ENCODE assay signal across 23 cellular contexts in the genomic region with DNA sequence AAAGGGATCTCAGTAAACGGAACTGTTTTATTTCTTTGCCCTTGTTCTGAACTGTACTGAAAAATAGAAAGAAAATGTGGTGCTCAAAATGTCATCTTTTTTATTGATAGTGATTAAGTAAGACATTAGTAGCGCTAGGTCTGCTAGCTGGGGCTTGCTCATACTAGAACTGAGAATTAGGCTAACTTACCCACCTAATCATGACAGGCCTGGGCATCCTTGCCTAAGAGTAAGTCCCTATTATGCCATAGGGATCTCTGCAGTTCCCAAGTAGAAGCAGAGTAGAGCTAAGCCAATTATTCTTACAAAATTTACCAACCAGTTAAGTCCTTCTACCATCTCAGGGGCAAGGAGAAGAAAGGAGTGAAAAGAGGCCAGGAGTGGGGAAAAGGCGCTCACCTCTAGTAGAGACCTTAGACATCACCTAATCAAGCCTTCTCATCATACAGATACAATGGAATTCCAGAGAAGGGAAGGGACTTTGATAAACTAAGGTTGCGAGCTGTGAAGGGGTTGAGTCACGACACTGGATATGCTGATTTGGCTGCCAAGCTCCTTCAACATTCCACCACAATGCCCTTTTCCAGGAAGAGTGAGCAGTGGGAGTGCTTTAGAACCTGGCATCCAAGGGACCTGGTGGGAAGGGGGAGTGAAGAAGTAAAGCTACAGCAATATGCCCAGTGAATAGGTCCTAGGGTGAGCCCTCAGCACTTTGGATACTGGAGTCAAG. TPM values are rescaled to one million over a fixed set of nuclear protein-coding genes. Genes with fewer than 3 reads are reported as not detected.
"Had no signal": no experiment of that assay in that cellular context is flagged by ENCODE, and none has a peak within 500 bp of the region (broad histone marks: within the 10 kb centered on the region; RNA-seq: fewer than 3 reads in every experiment).

No MANE protein-coding gene starts in this region.

- H3K9me3 ChIP-seq: adrenal gland, body of pancreas, esophagus muscularis mucosa, heart right ventricle, pancreas, thyroid gland, vagina had no signal

- H3K4me1 Mint-ChIP-seq: neural progenitor cell had no signal

- H3K36me3 Mint-ChIP-seq: activated naive CD4-positive, alpha-beta T cell treated with anti-CD3 and anti-CD28 coated beads, Interleukin-2, amount 10 ng/mL, durations not matched to agents 7 days and 5 days; neural progenitor cell had no signal

- H3K4me2 ChIP-seq: neural progenitor cell had no signal

- H3K9ac ChIP-seq: neural progenitor cell had no signal

- H2AFZ ChIP-seq: neural progenitor cell had no signal

- H3K4me3 ChIP-seq: adrenal gland, body of pancreas, esophagus muscularis mucosa, heart right ventricle, neural progenitor cell, pancreas, thyroid gland, vagina had no signal

- DNase-seq: activated CD4-positive, alpha-beta T cell treated with anti-CD3 and anti-CD28 coated beads, Interleukin-2, amount 50 U/mL, for 1 hour; activated CD4-positive, CD25-positive, alpha-beta regulatory T cell; activated naive CD4-positive, alpha-beta T cell treated with anti-CD3 and anti-CD28 coated beads, Interleukin-2, amount 10 ng/mL, durations not matched to agents 7 days and 5 days; activated T-cell treated with anti-CD3 and anti-CD28 coated beads for 4 hours; adrenal gland; body of pancreas; foreskin melanocyte; heart right ventricle; kidney; midbrain; pancreas; retina; stimulated activated CD4-positive, alpha-beta T cell treated with anti-CD3 and anti-CD28 coated beads, Interleukin-4, amount 100 ng/mL, for 4 hours; T-helper 2 cell; thyroid gland had no signal

- H3K27ac ChIP-seq: adrenal gland, body of pancreas, esophagus muscularis mucosa, heart right ventricle, neural progenitor cell, pancreas, thyroid gland, vagina had no signal

- H3K27ac Mint-ChIP-seq: activated naive CD4-positive, alpha-beta T cell treated with anti-CD3 and anti-CD28 coated beads, Interleukin-2, amount 10 ng/mL, durations not matched to agents 7 days and 5 days; activated T-helper 17 cell treated with anti-CD3 and anti-CD28 coated beads, Interleukin-2, amount 50 U/mL, for 72 hours; dendritic cell treated with granulocyte-macrophage colony-stimulating factor and Interleukin-4, amounts not matched to agents 40 ng/mL and 50 ng/mL, for 4 days; neural progenitor cell had no signal

- H3K36me3 ChIP-seq: adrenal gland, esophagus muscularis mucosa, heart right ventricle, neural progenitor cell, pancreas, thyroid gland, vagina had no signal

- H3K4me1 ChIP-seq: body of pancreas, neural progenitor cell, pancreas had no signal

- ATAC-seq: activated T-helper 17 cell treated with anti-CD3 and anti-CD28 coated beads, Interleukin-2, amount 50 U/mL, for 72 hours; body of pancreas; heart right ventricle; pancreas had no signal

- H3K27me3 ChIP-seq: adrenal gland, body of pancreas, neural progenitor cell, pancreas, thyroid gland, vagina had no signal

- H3K4me3 Mint-ChIP-seq: activated naive CD4-positive, alpha-beta T cell treated with anti-CD3 and anti-CD28 coated beads, Interleukin-2, amount 10 ng/mL, durations not matched to agents 7 days and 5 days; activated T-helper 17 cell treated with anti-CD3 and anti-CD28 coated beads, Interleukin-2, amount 50 U/mL, for 72 hours; dendritic cell treated with granulocyte-macrophage colony-stimulating factor and Interleukin-4, amounts not matched to agents 40 ng/mL and 50 ng/mL, for 4 days; neural progenitor cell had no signal

- H3K9me3 Mint-ChIP-seq: activated naive CD4-positive, alpha-beta T cell treated with anti-CD3 and anti-CD28 coated beads, Interleukin-2, amount 10 ng/mL, durations not matched to agents 7 days and 5 days; activated T-helper 17 cell treated with anti-CD3 and anti-CD28 coated beads, Interleukin-2, amount 50 U/mL, for 72 hours; dendritic cell treated with granulocyte-macrophage colony-stimulating factor and Interleukin-4, amounts not matched to agents 40 ng/mL and 50 ng/mL, for 4 days had no signal

RNA-seq across cellular contexts. Expression of gene RPTN, which starts 27.7 kb away (rescaled TPM):
- total RNA-seq: activated CD8-positive, alpha-beta memory T cell treated with anti-CD3 and anti-CD28 coated beads for 36 hours; activated T-helper 17 cell treated with anti-CD3 and anti-CD28 coated beads, Interleukin-2, amount 50 U/mL, for 72 hours; adrenal gland; body of pancreas; esophagus muscularis mucosa; heart right ventricle; kidney; liver; pancreas; skeletal muscle tissue; thyroid gland had no signal

RNA-seq across cellular contexts. Expression of gene HRNR, which starts 37.3 kb away (rescaled TPM):
- total RNA-seq: activated CD8-positive, alpha-beta memory T cell treated with anti-CD3 and anti-CD28 coated beads for 36 hours; activated T-helper 17 cell treated with anti-CD3 and anti-CD28 coated beads, Interleukin-2, amount 50 U/mL, for 72 hours; adrenal gland; body of pancreas; esophagus muscularis mucosa; heart right ventricle; kidney; liver; pancreas; skeletal muscle tissue; thyroid gland; vagina had no signal
